ENCODE assay signal across 8 cellular contexts in the genomic region with DNA sequence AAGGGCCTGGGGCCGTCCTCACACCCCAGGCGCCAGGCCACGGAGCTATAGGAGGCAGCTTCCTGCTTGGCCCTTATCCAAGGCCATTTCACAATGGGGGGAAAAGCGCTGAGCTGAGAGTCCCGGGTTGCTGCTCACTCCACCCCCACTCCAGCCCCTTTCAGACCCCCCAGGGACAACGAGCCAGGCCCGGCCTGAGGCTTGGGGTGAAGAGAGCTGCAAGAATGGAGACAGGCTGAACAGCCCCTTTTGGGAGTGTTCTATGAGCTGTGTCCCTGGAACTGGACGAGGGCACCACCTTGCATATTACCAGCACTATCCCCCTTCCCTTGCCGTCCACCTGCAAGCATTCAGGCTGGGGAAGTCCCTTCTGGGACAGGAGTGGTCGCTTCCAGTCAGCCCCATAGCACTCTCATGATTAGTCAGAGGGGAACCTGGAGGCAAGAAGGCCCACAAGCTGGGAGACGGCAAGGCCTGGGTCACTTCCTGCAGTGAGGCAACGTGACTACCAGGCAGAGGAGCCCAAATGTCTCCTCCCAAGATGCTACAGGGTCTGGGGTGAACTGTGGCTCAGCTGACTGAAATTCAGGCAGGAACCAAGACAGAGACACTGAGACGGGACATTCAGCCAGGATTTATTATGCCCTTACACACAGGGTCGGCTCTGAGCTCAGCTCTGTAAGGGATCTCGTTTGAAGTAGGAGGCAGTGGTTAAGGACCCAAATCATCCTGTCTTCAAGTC. TPM values are rescaled to one million over a fixed set of nuclear protein-coding genes. Genes with fewer than 3 reads are reported as not detected.
DNase-seq lines count a peak whose midpoint lies in the region; ATAC-seq and TF ChIP-seq lines count a peak whose summit lies in the region.

No MANE protein-coding gene starts in this region.

- no peaks in the 10 kb centered on the region for H3K27me3 ChIP-seq in neutrophil

- peaks cover 6% of the 10 kb centered on the region for H3K27me3 Mint-ChIP-seq in endothelial cell (ENCODE audit: unreplicated experiment)

- peaks cover 46% of the 10 kb centered on the region for H3K4me1 Mint-ChIP-seq in endothelial cell (ENCODE audit: unreplicated experiment)

- peak overlapping the region; percentile 59 for H3K27ac Mint-ChIP-seq in endothelial cell (ENCODE audit: unreplicated experiment)

- H3K36me3 ChIP-seq in KOPT-K1 (ENCODE audit: insufficient read depth, low read length) (no peaks in the 10 kb centered on the region), neutrophil (no peaks in the 10 kb centered on the region)

- H3K9me3 ChIP-seq in KOPT-K1 (ENCODE audit: insufficient read depth, low read length, poor library complexity, severe bottlenecking) = no peaks in the 10 kb centered on the region
- H3K9me3 ChIP-seq in neutrophil = no peaks in the 10 kb centered on the region

- H3K36me3 Mint-ChIP-seq in endothelial cell (ENCODE audit: low read depth, unreplicated experiment) = peaks cover 7% of the 10 kb centered on the region

- TF ChIP-seq CTCF in endothelial cell (IDR thresholded peaks at IDR 0.05; ENCODE audit: unreplicated experiment) (no peak), neutrophil (IDR thresholded peaks at IDR 0.05) (no peak)

- no peaks in the 10 kb centered on the region for H3K9me3 Mint-ChIP-seq in endothelial cell (ENCODE audit: unreplicated experiment)

- ATAC-seq in GM21526 (IDR thresholded peaks at IDR 0.05; ENCODE audit: low FRiP score, unreplicated experiment) = peak; percentile 43

- no peak overlapping the region for H3K4me3 Mint-ChIP-seq in endothelial cell (ENCODE audit: unreplicated experiment)

- H3K4me1 ChIP-seq in neutrophil (ENCODE audit: control insufficient read depth in 1 of 2, insufficient read depth in 1 of 2, low read depth in 1 of 2, low read length in 1 of 2) = peaks cover 26 to 27% of the 10 kb centered on the region in 2 experiments

- peak; percentile 33 for DNase-seq in DMS79 (lab: John Stamatoyannopoulos, UW)
- DNase-seq in activated CD4-positive, alpha-beta T cell treated with anti-CD3 and anti-CD28 coated beads for 4 hours = peak; percentile 60 to 63
- no peak for DNase-seq in endothelial cell (ENCODE audit: low spot score)
- no peak for DNase-seq in GDM1 (lab: John Stamatoyannopoulos, UW)
- no peak for DNase-seq in putamen (ENCODE audit: low spot score)

- H3K27ac ChIP-seq in KOPT-K1 (ENCODE audit: low read depth, low read length, poor library complexity, severe bottlenecking) = peak overlapping the region; percentile 91
- H3K27ac ChIP-seq in neutrophil = peak overlapping the region; percentile 57

- no peak overlapping the region for H3K4me3 ChIP-seq in neutrophil (ENCODE audit: low read depth in 1 of 2, low read length in 1 of 2)

RNA-seq across cellular contexts. Expression of a gene that starts 8.6 kb away (rescaled TPM):
- total RNA-seq in endothelial cell (ENCODE audit: unreplicated experiment) = 235 TPM

Comparison
In these comparisons a context has a peak if more than half of its experiments do, and no peak if none do; other contexts are left out.
1. DNase-seq: peak in DMS79 (single experiment) and activated CD4-positive, alpha-beta T cell treated with anti-CD3 and anti-CD28 coated beads for 4 hours (2 of 2); none in endothelial cell (single experiment), GDM1 (single experiment) and putamen (single experiment).